Comparison of ENCODE assay signal across 27 cellular contexts in genomic region chr6:100818066-100818465, GRCh38.
"Had no signal": no experiment of that assay in that cellular context is flagged by ENCODE, and none has a peak within 500 bp of the region (broad histone marks: within the 10 kb centered on the region; RNA-seq: fewer than 3 reads in every experiment).

No MANE protein-coding gene starts in this region.

- H3K27ac Mint-ChIP-seq: immature natural killer cell; natural killer cell; stimulated activated naive CD8-positive, alpha-beta T cell treated with anti-CD3 and anti-CD28 coated beads, Interleukin-15, amount 100 ng/mL, for 72 hours had no signal

- H3K4me3 ChIP-seq: esophagus squamous epithelium, lower lobe of right lung, pancreas, right lobe of liver, smooth muscle cell, suprapubic skin, transverse colon, upper lobe of right lung, uterus had no signal

- H3K4me2 ChIP-seq: smooth muscle cell had no signal

- DNase-seq: cortex of kidney; effector memory CD8-positive, alpha-beta T cell; erythroblast; esophagus squamous epithelium; hypothalamus; immature natural killer cell; left ventricle myocardium superior; lower lobe of right lung; natural killer cell; pancreas; retina; right lobe of liver; stimulated activated CD4-positive, alpha-beta T cell treated with anti-CD3 and anti-CD28 coated beads, Interleukin-12 subunit alpha, Interleukin-12 subunit beta, amount 100 ng/mL, for 4 hours; stimulated activated CD4-positive, alpha-beta T cell treated with anti-CD3 and anti-CD28 coated beads, Interleukin-1b, Interleukin-23, amount 100 ng/mL, for 48 hours; stimulated activated CD4-positive, alpha-beta T cell treated with anti-CD3 and anti-CD28 coated beads, Interleukin-4, amount 100 ng/mL, for 1 hour; stimulated activated CD8-positive, alpha-beta memory T cell treated with anti-CD3 and anti-CD28 coated beads, Interleukin-4, amount 100 ng/mL, for 48 hours; stimulated activated naive CD4-positive, alpha-beta T cell; stimulated activated naive CD8-positive, alpha-beta T cell treated with anti-CD3 and anti-CD28 coated beads, Interleukin-15, amount 100 ng/mL, for 72 hours; transverse colon; upper lobe of right lung; uterus had no signal

- H3K9me3 ChIP-seq: esophagus squamous epithelium, lower lobe of right lung, neutrophil, pancreas, right lobe of liver, suprapubic skin, upper lobe of right lung, uterus had no signal

- H3K36me3 ChIP-seq: lower lobe of right lung, neutrophil, pancreas, right lobe of liver, suprapubic skin, transverse colon, upper lobe of right lung, uterus had no signal

- H3K27ac ChIP-seq: esophagus squamous epithelium, lower lobe of right lung, neutrophil, pancreas, right lobe of liver, suprapubic skin, transverse colon, upper lobe of right lung, uterus had no signal

- H3K9me3 Mint-ChIP-seq: effector memory CD8-positive, alpha-beta T cell; immature natural killer cell; natural killer cell had no signal

- FAIRE-seq: frontal cortex, keratinocyte, pancreas had no signal

- H3K4me1 Mint-ChIP-seq: neural crest cell had no signal

- H3K4me1 ChIP-seq: esophagus squamous epithelium, lower lobe of right lung, pancreas, right lobe of liver, suprapubic skin, transverse colon, upper lobe of right lung, uterus had no signal

- H3K4me3 Mint-ChIP-seq: effector memory CD8-positive, alpha-beta T cell; immature natural killer cell; natural killer cell; neural crest cell; stimulated activated naive CD8-positive, alpha-beta T cell treated with anti-CD3 and anti-CD28 coated beads, Interleukin-15, amount 100 ng/mL, for 72 hours had no signal

- ATAC-seq: effector memory CD8-positive, alpha-beta T cell; left ventricle myocardium superior; lower lobe of right lung; natural killer cell; pancreas; right lobe of liver; stimulated activated naive CD8-positive, alpha-beta T cell treated with anti-CD3 and anti-CD28 coated beads, Interleukin-15, amount 100 ng/mL, for 72 hours; upper lobe of right lung had no signal

- H3K27me3 Mint-ChIP-seq: effector memory CD8-positive, alpha-beta T cell; stimulated activated naive CD8-positive, alpha-beta T cell treated with anti-CD3 and anti-CD28 coated beads, Interleukin-15, amount 100 ng/mL, for 72 hours had no signal

- H3K27me3 ChIP-seq: esophagus squamous epithelium, neutrophil, pancreas, right lobe of liver, suprapubic skin, transverse colon, upper lobe of right lung, uterus had no signal
